ENCODE assay signal across 8 cellular contexts in the genomic region with DNA sequence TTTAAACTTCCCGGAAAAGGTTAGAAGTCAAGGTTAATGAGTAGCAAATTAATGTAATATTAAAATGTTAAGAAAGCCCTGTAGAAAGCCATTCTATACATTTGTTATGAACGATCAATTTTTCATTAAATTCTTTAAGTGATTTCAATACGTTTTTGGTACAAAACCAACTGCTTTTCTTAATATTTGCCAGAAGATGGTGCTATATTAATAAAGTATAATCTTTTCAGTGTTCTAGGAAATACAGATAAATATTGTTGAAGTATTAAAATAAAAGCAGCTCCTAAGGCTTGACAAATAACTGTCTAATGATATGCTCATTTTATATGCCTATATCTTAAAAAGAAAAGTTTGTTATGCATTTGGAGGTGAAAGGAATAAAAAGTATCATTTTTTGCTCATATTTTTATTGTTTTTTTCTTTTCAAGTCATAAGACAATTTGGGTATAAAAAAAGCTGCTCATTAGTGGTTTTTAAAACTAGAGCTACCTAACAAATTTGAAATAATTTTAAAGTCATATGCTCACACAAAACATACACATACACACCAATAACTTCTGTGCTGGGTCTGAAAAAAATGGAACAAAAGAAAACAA.
DNase-seq lines count a peak whose midpoint lies in the region; ATAC-seq, FAIRE-seq and TF ChIP-seq lines count a peak whose summit lies in the region.

No MANE protein-coding gene starts in this region.

- no peak for TF ChIP-seq POLR2A in GM12891 (IDR thresholded peaks at IDR 0.05; ENCODE audit: low read depth, low read length)

- no peak for FAIRE-seq in D721Med (lab: Jason Lieb, UNC)
- no peak for FAIRE-seq in GM12891 (lab: Jason Lieb, UNC)

- peak; percentile 61 for TF ChIP-seq CTCF in D721Med (IDR thresholded peaks at IDR 0.05; ENCODE audit: insufficient read depth, missing control alignments)

- ATAC-seq in HG03354 (IDR thresholded peaks at IDR 0.05; ENCODE audit: poor library complexity, severe bottlenecking, unreplicated experiment) = no peak

- DNase-seq in D721Med (ENCODE audit: insufficient read length, low spot score) = no peak
- peak; percentile 45 to 57 for DNase-seq in Kasumi-1 (lab: John Stamatoyannopoulos, UW)
- DNase-seq in SK-MEL-5 (ENCODE audit: low read depth, low spot score) = peak; percentile 45
- DNase-seq in iris pigment epithelial cell (ENCODE audit: low read depth) = peak; percentile 9
- DNase-seq in NCI-H524 treated with DMSO at 0.1 percent for 48 hours (lab: John Stamatoyannopoulos, UW) = no peak
- no peak for DNase-seq in GM12891 (ENCODE audit: insufficient read length, low spot score)
- DNase-seq in KG1 (lab: John Stamatoyannopoulos, UW) = no peak

- in situ Hi-C loops in SK-MEL-5 (cut with HindIII; ENCODE audit: low pct_unique_long_range_greater_than_20kb, low sequenced_read_pairs) = no loop called here

TF ChIP-seq in GM12891, 5 proteins besides CTCF, POLR2A, EP300 and RAD21:
- TF ChIP-seq PAX5 (IDR thresholded peaks at IDR 0.05; ENCODE audit: insufficient read depth, low read length, severe bottlenecking) = no peak
- no peak for TF ChIP-seq SPI1 (IDR thresholded peaks at IDR 0.05; ENCODE audit: low read depth, low read length)
- TF ChIP-seq TAF1 (IDR thresholded peaks at IDR 0.05; ENCODE audit: low read depth, low read length) = no peak
- no peak for TF ChIP-seq POLR2AphosphoS5 (IDR thresholded peaks at IDR 0.05; ENCODE audit: low read depth, low read length)
- TF ChIP-seq POU2F2 (IDR thresholded peaks at IDR 0.05; ENCODE audit: low read depth, low read length) = no peak

Comparison
In these comparisons a context has a peak if more than half of its experiments do, and no peak if none do; other contexts are left out.
1. DNase-seq: peak in Kasumi-1 (2 of 2), SK-MEL-5 (single experiment) and iris pigment epithelial cell (single experiment); none in D721Med (single experiment), NCI-H524 treated with DMSO at 0.1 percent for 48 hours (single experiment), GM12891 (single experiment) and KG1 (single experiment).